In the genomic region with DNA sequence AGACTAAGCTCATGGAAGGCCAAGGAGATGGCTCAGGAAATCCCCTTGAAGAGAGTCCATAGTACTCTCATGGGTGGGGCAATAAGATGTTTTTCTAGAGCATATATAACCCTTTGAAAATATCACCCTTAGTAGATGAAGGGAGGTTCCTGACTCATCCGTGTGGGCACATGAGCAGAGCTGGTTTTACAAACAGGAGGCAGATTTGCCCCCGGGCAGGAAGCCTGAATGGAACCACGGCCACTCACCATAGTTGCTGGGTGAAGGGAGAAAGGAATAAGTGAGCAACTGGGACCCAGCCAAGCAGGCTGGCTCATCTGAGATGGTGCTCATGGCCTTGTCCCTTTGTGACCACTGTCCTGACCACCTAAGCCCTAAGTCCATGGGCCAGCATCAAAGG, we compare ENCODE assay signal across 16 cellular contexts.
"Had no signal": no experiment of that assay in that cellular context is flagged by ENCODE, and none has a peak within 500 bp of the region (broad histone marks: within the 10 kb centered on the region; RNA-seq: fewer than 3 reads in every experiment).

No MANE protein-coding gene starts in this region.

- H3K9me3 ChIP-seq: adrenal gland, heart right ventricle, left ventricle myocardium inferior, prostate gland, right lobe of liver, tibial nerve had no signal

- H3K36me3 ChIP-seq: adrenal gland, heart right ventricle, left ventricle myocardium inferior, prostate gland, right lobe of liver, tibial nerve had no signal

- H3K4me3 Mint-ChIP-seq: activated CD4-positive, alpha-beta memory T cell treated with anti-CD3 and anti-CD28 coated beads for 36 hours; endodermal cell; nephron progenitor cell; stimulated activated memory B cell treated with anti-CD40 and anti-IgM and Interleukin-4, amounts not matched to agents 10 μg/mL and 1 μg/mL and 100 μg/mL, for 72 hours; T-helper 2 cell treated with Interferon-gamma antibody and Interleukin-4, amounts not matched to agents 5 μg/mL and 100 μg/mL, for 36 hours had no signal

- H3K27ac ChIP-seq: adrenal gland, heart right ventricle, left ventricle myocardium inferior, prostate gland, right lobe of liver, tibial nerve had no signal

- H3K36me3 Mint-ChIP-seq: activated CD4-positive, alpha-beta memory T cell treated with anti-CD3 and anti-CD28 coated beads for 36 hours; stimulated activated memory B cell treated with anti-CD40 and anti-IgM and Interleukin-4, amounts not matched to agents 10 μg/mL and 1 μg/mL and 100 μg/mL, for 72 hours had no signal

- H3K4me1 ChIP-seq: adrenal gland, heart right ventricle, left ventricle myocardium inferior, prostate gland, right lobe of liver, tibial nerve had no signal

- H3K4me3 ChIP-seq: adrenal gland, heart right ventricle, left ventricle myocardium inferior, prostate gland, right lobe of liver, tibial nerve had no signal

- H3K9me3 Mint-ChIP-seq: activated CD4-positive, alpha-beta memory T cell treated with anti-CD3 and anti-CD28 coated beads for 36 hours; endodermal cell; nephron progenitor cell; stimulated activated memory B cell treated with anti-CD40 and anti-IgM and Interleukin-4, amounts not matched to agents 10 μg/mL and 1 μg/mL and 100 μg/mL, for 72 hours; T-helper 2 cell treated with Interferon-gamma antibody and Interleukin-4, amounts not matched to agents 5 μg/mL and 100 μg/mL, for 36 hours had no signal

- H3K27ac Mint-ChIP-seq: activated CD4-positive, alpha-beta memory T cell treated with anti-CD3 and anti-CD28 coated beads for 36 hours; endodermal cell; nephron progenitor cell; stimulated activated memory B cell treated with anti-CD40 and anti-IgM and Interleukin-4, amounts not matched to agents 10 μg/mL and 1 μg/mL and 100 μg/mL, for 72 hours; T-helper 2 cell treated with Interferon-gamma antibody and Interleukin-4, amounts not matched to agents 5 μg/mL and 100 μg/mL, for 36 hours had no signal

- ATAC-seq: esophagus mucosa; heart right ventricle; right lobe of liver; stimulated activated memory B cell treated with anti-CD40 and anti-IgM and Interleukin-4, amounts not matched to agents 10 μg/mL and 1 μg/mL and 100 μg/mL, for 72 hours had no signal

- DNase-seq: activated CD4-positive, alpha-beta memory T cell treated with anti-CD3 and anti-CD28 coated beads for 36 hours; activated CD8-positive, alpha-beta memory T cell treated with anti-CD3 and anti-CD28 coated beads, Interleukin-2, amount 50 U/mL, for 4 hours; activated naive CD4-positive, alpha-beta T cell treated with Interleukin-2 at 50 U/mL for 16 hours; adrenal gland; cerebellar nuclear complex; endodermal cell; heart right ventricle; left ventricle myocardium inferior; mesendoderm; nephron progenitor cell; right lobe of liver had no signal
